In the genomic region with DNA sequence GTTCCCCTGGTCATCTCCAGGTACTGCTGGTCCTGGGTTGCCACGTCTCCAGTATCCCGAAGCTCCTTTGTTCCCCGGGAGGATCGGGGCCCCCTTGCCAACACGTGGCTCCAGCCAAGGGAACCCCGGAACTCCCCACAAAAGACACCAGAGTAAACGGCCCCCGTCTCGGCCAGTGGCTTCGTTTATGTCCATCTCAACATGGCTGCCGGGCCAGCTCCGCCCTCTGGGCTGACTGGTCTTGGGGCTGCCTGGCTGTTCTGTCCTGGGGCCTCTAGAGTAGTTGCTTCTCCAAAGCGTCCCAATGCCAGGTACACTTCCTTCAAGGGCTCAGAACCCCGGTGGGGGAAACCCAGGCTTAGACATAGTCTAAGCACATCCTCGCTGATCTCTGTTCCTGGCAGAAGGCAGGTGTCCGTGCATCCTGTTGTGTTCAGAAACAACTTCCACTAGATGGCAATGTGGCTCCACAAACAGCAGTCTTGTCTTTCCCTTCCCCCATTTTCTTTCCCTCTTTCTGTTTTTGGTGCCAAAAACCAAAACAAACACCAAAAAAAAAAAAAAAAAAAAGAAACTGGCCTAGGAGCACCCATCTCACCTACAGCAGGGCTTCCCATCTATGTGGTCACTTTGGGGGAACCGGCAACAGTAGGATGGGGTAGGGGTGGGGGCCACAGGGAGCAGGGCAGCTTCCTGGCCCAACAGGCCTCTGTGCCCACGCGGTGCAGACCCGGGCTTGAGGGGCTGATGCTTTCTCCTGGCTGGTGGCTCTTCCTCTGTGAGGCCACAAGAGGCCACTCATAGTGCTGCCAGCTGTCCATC, we compare ENCODE assay signal across 8 cellular contexts. TPM values are rescaled to one million over a fixed set of nuclear protein-coding genes. Genes with fewer than 3 reads are reported as not detected.
DNase-seq lines count a peak whose midpoint lies in the region; ATAC-seq and TF ChIP-seq lines count a peak whose summit lies in the region.

No MANE protein-coding gene starts in this region.

- H3K4me1 Mint-ChIP-seq in CD4-positive, CD25-positive, alpha-beta regulatory T cell: peaks cover 17 to 67% (median 34%) of the 10 kb centered on the region in 4 donors
- peaks cover 42% of the 10 kb centered on the region for H3K4me1 Mint-ChIP-seq in nephron progenitor cell

- intact Hi-C loops in esophagus muscularis mucosa (cut with DNase I) (no loop called here), thyroid gland (cut with DNase I) (no loop called here)

- peak overlapping the region; percentile 92 to 96 (median 94) for H3K4me3 Mint-ChIP-seq in CD4-positive, CD25-positive, alpha-beta regulatory T cell
- H3K4me3 Mint-ChIP-seq in nephron progenitor cell: peak overlapping the region; percentile 76

- TF ChIP-seq CTCF in esophagus muscularis mucosa (IDR thresholded peaks at IDR 0.05): peak; percentile 43 to 67 (median 57)
- TF ChIP-seq CTCF in nephron progenitor cell (IDR thresholded peaks at IDR 0.05): peak; percentile 55
- TF ChIP-seq CTCF in thyroid gland (IDR thresholded peaks at IDR 0.05): peak in 5 of 6 experiments; percentile 39 to 83 (median 60)

- DNase-seq in CD4-positive, CD25-positive, alpha-beta regulatory T cell: peak; percentile 57 to 94 (median 92)
- peak; percentile 40 for DNase-seq in HPDE6-E6E7 (ENCODE audit: extremely low spot score)
- peak; percentile 22 to 64 for DNase-seq in activated CD8-positive, alpha-beta memory T cell treated with anti-CD3 and anti-CD28 coated beads for 4 hours (ENCODE audit: low read depth in 2 of 2)
- DNase-seq in esophagus muscularis mucosa (ENCODE audit: extremely low spot score): peak; percentile 55
- DNase-seq in nephron progenitor cell: peak; percentile 66
- DNase-seq in thyroid gland: peak; percentile 42 to 53
- DNase-seq in NCI-H2196 (lab: John Stamatoyannopoulos, UW; ENCODE audit: unreplicated experiment): no peak

- 30% methylated on average over 20 of the region's 20 CpGs for WGBS in esophagus muscularis mucosa
- 32 to 58% methylated on average over 10 to 15 of the region's 20 CpGs for WGBS in thyroid gland, 2 donors

- H3K27me3 ChIP-seq in CD4-positive, CD25-positive, alpha-beta regulatory T cell (ENCODE audit: control insufficient read depth, insufficient read depth, low read length): no peaks in the 10 kb centered on the region
- no peaks in the 10 kb centered on the region for H3K27me3 ChIP-seq in esophagus muscularis mucosa
- H3K27me3 ChIP-seq in thyroid gland: no peaks in the 10 kb centered on the region

- H3K9me3 Mint-ChIP-seq in CD4-positive, CD25-positive, alpha-beta regulatory T cell: no peaks in the 10 kb centered on the region
- H3K9me3 Mint-ChIP-seq in nephron progenitor cell: peaks cover 25% of the 10 kb centered on the region

- TF ChIP-seq EP300 in esophagus muscularis mucosa (IDR thresholded peaks at IDR 0.05): no peak

- H3K27ac Mint-ChIP-seq in CD4-positive, CD25-positive, alpha-beta regulatory T cell: peak overlapping the region; percentile 87 to 92 (median 90)
- peak overlapping the region; percentile 92 for H3K27ac Mint-ChIP-seq in nephron progenitor cell

- no peaks in the 10 kb centered on the region for H3K36me3 ChIP-seq in CD4-positive, CD25-positive, alpha-beta regulatory T cell (ENCODE audit: control insufficient read depth, insufficient read depth, low read length)
- H3K36me3 ChIP-seq in esophagus muscularis mucosa (no peaks in the 10 kb centered on the region), thyroid gland (no peaks in the 10 kb centered on the region)

- peaks cover 49% of the 10 kb centered on the region for H3K4me1 ChIP-seq in CD4-positive, CD25-positive, alpha-beta regulatory T cell (ENCODE audit: control insufficient read depth, insufficient read depth, low read length, poor library complexity, severe bottlenecking)
- H3K4me1 ChIP-seq in esophagus muscularis mucosa (peaks cover 11 to 43% (median 13%) of the 10 kb centered on the region in 4 donors), thyroid gland (peaks cover 8 to 16% of the 10 kb centered on the region in 2 donors)

- peak overlapping the region; percentile 79 for H3K27ac ChIP-seq in CD4-positive, CD25-positive, alpha-beta regulatory T cell (ENCODE audit: insufficient read depth, low read length, poor library complexity, severe bottlenecking)
- H3K27ac ChIP-seq in esophagus muscularis mucosa (replicated peaks in 1 of 4) (peak overlapping the region; percentile 15 to 86 (median 62)), thyroid gland (peak overlapping the region in 2 of 3 donors; percentile 75 to 83)

- no peaks in the 10 kb centered on the region for H3K9me3 ChIP-seq in CD4-positive, CD25-positive, alpha-beta regulatory T cell (ENCODE audit: control insufficient read depth in 2 of 2, low read length in 2 of 2)
- H3K9me3 ChIP-seq in esophagus muscularis mucosa (no peaks in the 10 kb centered on the region), thyroid gland (no peaks in the 10 kb centered on the region)

- no peaks in the 10 kb centered on the region for H3K27me3 Mint-ChIP-seq in CD4-positive, CD25-positive, alpha-beta regulatory T cell
- peaks cover 3% of the 10 kb centered on the region for H3K27me3 Mint-ChIP-seq in nephron progenitor cell (ENCODE audit: low read depth, poor library complexity)

- H3K36me3 Mint-ChIP-seq in CD4-positive, CD25-positive, alpha-beta regulatory T cell: no peaks in the 10 kb centered on the region
- peaks cover 6% of the 10 kb centered on the region for H3K36me3 Mint-ChIP-seq in nephron progenitor cell (ENCODE audit: low read depth)

- TF ChIP-seq POLR2A in esophagus muscularis mucosa (IDR thresholded peaks at IDR 0.05; ENCODE audit: low read depth) (no peak), thyroid gland (IDR thresholded peaks at IDR 0.05) (no peak)

- H3K4me3 ChIP-seq in CD4-positive, CD25-positive, alpha-beta regulatory T cell (ENCODE audit: low read depth, low read length): peak overlapping the region; percentile 48
- H3K4me3 ChIP-seq in esophagus muscularis mucosa: peak overlapping the region in 2 of 4 donors; percentile 63 to 72
- peak overlapping the region in 1 of 3 donors; percentile 42 for H3K4me3 ChIP-seq in thyroid gland (replicated peaks in 1 of 3)

- ATAC-seq in CD4-positive, CD25-positive, alpha-beta regulatory T cell (ENCODE audit: low read depth in 2 of 2): peak; percentile 74 to 77
- ATAC-seq in GM21360 (IDR thresholded peaks at IDR 0.05; ENCODE audit: unreplicated experiment): peak; percentile 41

RNA-seq across cellular contexts. Expression of a gene that starts 35.3 kb away (rescaled TPM):
- total RNA-seq in CD4-positive, CD25-positive, alpha-beta regulatory T cell: 29.0 TPM
- polyA plus RNA-seq in CD4-positive, CD25-positive, alpha-beta regulatory T cell: 10 to 100 TPM; 47.3 to 61.5 (median 56.0) TPM
- 10 to 100 TPM; 11.8 to 19.4 (median 18.7) TPM for total RNA-seq in esophagus muscularis mucosa
- total RNA-seq in thyroid gland: 10 to 100 TPM; 14.7 to 35.7 (median 17.2) TPM
